ENCODE assay signal across 7 cellular contexts in genomic region chr6:150891886-150892485, GRCh38. TPM values are rescaled to one million over a fixed set of nuclear protein-coding genes. Genes with fewer than 3 reads are reported as not detected.
A peak's percentile ranks its signal among the peaks of the same experiment; 100 is the strongest.
DNase-seq lines count a peak whose midpoint lies in the region; ATAC-seq, FAIRE-seq and TF ChIP-seq lines count a peak whose summit lies in the region.

No MANE protein-coding gene starts in this region.

- peaks cover 28% of the 10 kb centered on the region for H3K4me1 Mint-ChIP-seq in activated CD8-positive, alpha-beta T cell treated with anti-CD3 and anti-CD28 coated beads, Interleukin-2, amount 10 ng/mL, durations not matched to agents 7 days and 5 days (ENCODE audit: low read depth)

- POLR2A ChIA-PET in activated CD8-positive, alpha-beta T cell treated with anti-CD3 and anti-CD28 coated beads, Interleukin-2, amount 10 ng/mL, durations not matched to agents 7 days and 5 days (lab: Charles Lee): no interaction called here

- no peak overlapping the region for H3K4me3 ChIP-seq in GM12865 (ENCODE audit: low read depth, low read length)

- no peak overlapping the region for H3K27ac Mint-ChIP-seq in activated CD8-positive, alpha-beta T cell treated with anti-CD3 and anti-CD28 coated beads, Interleukin-2, amount 10 ng/mL, durations not matched to agents 7 days and 5 days

- H3K4me3 Mint-ChIP-seq in activated CD8-positive, alpha-beta T cell treated with anti-CD3 and anti-CD28 coated beads, Interleukin-2, amount 10 ng/mL, durations not matched to agents 7 days and 5 days: no peak overlapping the region

- peak; percentile 81 for FAIRE-seq in endometrium (lab: Jason Lieb, UNC)

- CTCF ChIA-PET in activated CD8-positive, alpha-beta T cell treated with anti-CD3 and anti-CD28 coated beads, Interleukin-2, amount 10 ng/mL, durations not matched to agents 7 days and 5 days (lab: Charles Lee): interaction anchor here (0.7 to 13.8 kb wide), 50 partner anchors 9 to 474 kb away, joined by 3 to 326 read pairs (median 4); partner anchors contain the start of genes AKAP12 and MTHFD1L

- DNase-seq in GM12865 (ENCODE audit: low read depth): peak; percentile 79
- peak; percentile 83 for DNase-seq in NCI-H69 (lab: John Stamatoyannopoulos, UW)
- DNase-seq in activated CD8-positive, alpha-beta T cell treated with anti-CD3 and anti-CD28 coated beads, Interleukin-2, amount 10 ng/mL, durations not matched to agents 7 days and 5 days: peak; percentile 70
- DNase-seq in middle frontal gyrus (ENCODE audit: extremely low spot score, low spot score): peak; percentile 62
- DNase-seq in stimulated activated CD8-positive, alpha-beta memory T cell treated with anti-CD3 and anti-CD28 coated beads, Interleukin-7, amount 100 ng/mL, for 24 hours (ENCODE audit: low read depth): peak; percentile 22

- ATAC-seq in HG03280 (IDR thresholded peaks at IDR 0.05; ENCODE audit: unreplicated experiment): peak; percentile 53
- peak; percentile 75 for ATAC-seq in activated CD8-positive, alpha-beta T cell treated with anti-CD3 and anti-CD28 coated beads, Interleukin-2, amount 10 ng/mL, durations not matched to agents 7 days and 5 days

- H3K36me3 Mint-ChIP-seq in activated CD8-positive, alpha-beta T cell treated with anti-CD3 and anti-CD28 coated beads, Interleukin-2, amount 10 ng/mL, durations not matched to agents 7 days and 5 days (ENCODE audit: low read depth): peaks cover 47% of the 10 kb centered on the region

- no peaks in the 10 kb centered on the region for H3K27me3 Mint-ChIP-seq in activated CD8-positive, alpha-beta T cell treated with anti-CD3 and anti-CD28 coated beads, Interleukin-2, amount 10 ng/mL, durations not matched to agents 7 days and 5 days (ENCODE audit: low read depth)

- TF ChIP-seq CTCF in GM12865 (IDR thresholded peaks at IDR 0.05; ENCODE audit: insufficient read depth, low read depth, low read length, missing control alignments): peak; percentile 84

- H3K9me3 Mint-ChIP-seq in activated CD8-positive, alpha-beta T cell treated with anti-CD3 and anti-CD28 coated beads, Interleukin-2, amount 10 ng/mL, durations not matched to agents 7 days and 5 days (ENCODE audit: insufficient read depth): no peaks in the 10 kb centered on the region

RNA-seq across cellular contexts. Expression of gene MTHFD1L, which starts 26.5 kb away (rescaled TPM):
- total RNA-seq in activated CD8-positive, alpha-beta T cell treated with anti-CD3 and anti-CD28 coated beads, Interleukin-2, amount 10 ng/mL, durations not matched to agents 7 days and 5 days: 10 to 100 TPM; 59.7 to 62.3 TPM

Comparison
In these comparisons a context has a peak if more than half of its experiments do, and no peak if none do; other contexts are left out.
1. DNase-seq: peak in every context shown above with its lines; median percentile 83 in NCI-H69; 79 in GM12865; 70 in activated CD8-positive, alpha-beta T cell treated with anti-CD3 and anti-CD28 coated beads, Interleukin-2, amount 10 ng/mL, durations not matched to agents 7 days and 5 days; 62 in middle frontal gyrus; 22 in stimulated activated CD8-positive, alpha-beta memory T cell treated with anti-CD3 and anti-CD28 coated beads, Interleukin-7, amount 100 ng/mL, for 24 hours.